Comparison of ENCODE assay signal across 7 cellular contexts in the genomic region with DNA sequence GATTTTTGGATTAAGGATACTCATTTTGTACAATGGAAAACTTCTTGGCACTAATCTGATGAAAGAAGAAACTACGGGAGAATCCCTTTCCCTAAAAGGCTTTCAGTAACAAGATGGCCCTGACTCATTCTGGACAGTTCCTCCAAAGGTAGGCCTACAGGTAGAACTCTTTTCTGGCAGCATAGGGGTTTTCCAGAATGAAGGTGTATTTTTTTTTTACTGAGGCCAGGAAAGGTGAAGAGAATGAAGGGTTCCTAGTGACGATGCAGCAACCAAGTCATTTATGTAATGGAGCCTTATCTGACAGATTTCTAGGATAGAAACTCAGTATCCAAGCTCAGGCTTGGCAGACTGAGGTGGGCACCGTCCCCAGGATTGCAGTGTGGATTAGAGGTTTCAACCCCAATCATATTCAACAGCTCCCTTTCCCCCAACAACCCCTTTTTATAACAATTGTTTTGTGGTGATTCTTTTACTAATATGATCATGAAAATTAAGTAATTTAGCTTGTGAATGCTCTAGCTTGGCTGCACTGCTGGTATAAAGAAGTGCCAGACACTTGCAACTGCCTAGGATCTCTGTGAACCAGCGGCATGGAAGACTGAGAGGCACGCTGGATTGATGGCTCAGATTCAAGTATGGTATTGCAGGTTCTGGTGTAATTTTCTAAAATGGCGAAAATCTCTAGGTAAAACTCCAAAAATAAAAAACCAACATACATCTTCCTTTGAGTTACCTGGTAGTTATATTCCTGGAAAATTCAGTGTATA. TPM values are rescaled to one million over a fixed set of nuclear protein-coding genes. Genes with fewer than 3 reads are reported as not detected.
DNase-seq lines count a peak whose midpoint lies in the region; ATAC-seq and TF ChIP-seq lines count a peak whose summit lies in the region.

No MANE protein-coding gene starts in this region.

- TF ChIP-seq POLR2A in stomach (IDR thresholded peaks at IDR 0.05), result no peak

- H3K27me3 ChIP-seq in HL-60 (ENCODE audit: insufficient read depth, poor library complexity, severe bottlenecking) (no peaks in the 10 kb centered on the region), stomach (no peaks in the 10 kb centered on the region)

- no peak for TF ChIP-seq EP300 in stomach (IDR thresholded peaks at IDR 0.05)

- H3K27ac ChIP-seq in HL-60 (replicated peaks), result peak overlapping the region; percentile 41
- peak overlapping the region; percentile 58 to 100 (median 96) for H3K27ac ChIP-seq in stomach

- peak overlapping the region; percentile 99 for H3K4me3 Mint-ChIP-seq in activated CD8-positive, alpha-beta T cell treated with anti-CD3 and anti-CD28 coated beads for 36 hours
- H3K4me3 Mint-ChIP-seq in immature natural killer cell, result peak overlapping the region; percentile 86 to 100 (median 99)

- TF ChIP-seq CTCF in HL-60 (IDR thresholded peaks at IDR 0.05; ENCODE audit: insufficient read depth, low read length), result no peak
- no peak for TF ChIP-seq CTCF in activated CD8-positive, alpha-beta T cell treated with anti-CD3 and anti-CD28 coated beads for 36 hours (IDR thresholded peaks at IDR 0.05)
- TF ChIP-seq CTCF in stomach (IDR thresholded peaks at IDR 0.05), result no peak

- 80 to 86% (median 84%) methylated on average over 6 of the region's 6 CpGs for WGBS in stomach, 5 donors

- CTCF ChIA-PET in activated CD8-positive, alpha-beta T cell treated with anti-CD3 and anti-CD28 coated beads for 36 hours (lab: Charles Lee), result interaction anchor here (1.5 to 16.4 kb wide), 4 partner anchors 10 to 64 kb away, joined by 3 to 333 read pairs (median 56); a partner anchor contains a TSS

- H3K36me3 Mint-ChIP-seq in activated CD8-positive, alpha-beta T cell treated with anti-CD3 and anti-CD28 coated beads for 36 hours (ENCODE audit: low read depth), result peaks cover 32% of the 10 kb centered on the region
- H3K36me3 Mint-ChIP-seq in immature natural killer cell, result peaks cover 0 to 10% (median 5%) of the 10 kb centered on the region in 3 donors

- H3K4me3 ChIP-seq in HL-60 (replicated peaks; ENCODE audit: insufficient read depth, low read length) (no peak overlapping the region), stomach (peak overlapping the region in 1 of 4 donors; percentile 72)

- POLR2A ChIA-PET in activated CD8-positive, alpha-beta T cell treated with anti-CD3 and anti-CD28 coated beads for 36 hours (lab: Charles Lee), result interaction anchor here (1.1 to 37.9 kb wide), 7 partner anchors 2 to 98 kb away, joined by 3 to 1862 read pairs (median 6); a partner anchor contains a TSS

- H3K4me1 Mint-ChIP-seq in activated CD8-positive, alpha-beta T cell treated with anti-CD3 and anti-CD28 coated beads for 36 hours (ENCODE audit: low read depth), result peaks cover 62% of the 10 kb centered on the region
- H3K4me1 Mint-ChIP-seq in immature natural killer cell, result peaks cover 80 to 87% of the 10 kb centered on the region in 2 donors

- peaks cover 12 to 67% (median 28%) of the 10 kb centered on the region in 4 donors for H3K4me1 ChIP-seq in stomach

- no peaks in the 10 kb centered on the region for H3K27me3 Mint-ChIP-seq in activated CD8-positive, alpha-beta T cell treated with anti-CD3 and anti-CD28 coated beads for 36 hours
- H3K27me3 Mint-ChIP-seq in immature natural killer cell (ENCODE audit: low read depth in 3 of 3), result peaks cover 14 to 27% (median 24%) of the 10 kb centered on the region in 3 donors

- no peak for ATAC-seq in activated CD8-positive, alpha-beta T cell treated with anti-CD3 and anti-CD28 coated beads for 36 hours
- no peak for ATAC-seq in HG03175 (IDR thresholded peaks at IDR 0.05; ENCODE audit: unreplicated experiment)

- H3K9me3 Mint-ChIP-seq in activated CD8-positive, alpha-beta T cell treated with anti-CD3 and anti-CD28 coated beads for 36 hours, result no peaks in the 10 kb centered on the region
- no peaks in the 10 kb centered on the region for H3K9me3 Mint-ChIP-seq in immature natural killer cell

- peak overlapping the region; percentile 100 for H3K27ac Mint-ChIP-seq in activated CD8-positive, alpha-beta T cell treated with anti-CD3 and anti-CD28 coated beads for 36 hours
- H3K27ac Mint-ChIP-seq in immature natural killer cell, result peak overlapping the region; percentile 97 to 100 (median 100)

- no peak for DNase-seq in HL-60 (ENCODE audit: low read depth in 1 of 2, low spot score in 1 of 2)
- DNase-seq in activated CD8-positive, alpha-beta T cell treated with anti-CD3 and anti-CD28 coated beads for 36 hours, result no peak
- peak in 2 of 3 donors; percentile 9 to 11 for DNase-seq in immature natural killer cell
- no peak for DNase-seq in stomach
- DNase-seq in pons (ENCODE audit: low spot score), result no peak
- DNase-seq in SKM-1 treated with dmso at 0.1 percent for 144 hours (lab: John Stamatoyannopoulos, UW; ENCODE audit: unreplicated experiment), result no peak

- peaks cover 0 to 11% (median 6%) of the 10 kb centered on the region in 4 donors for H3K36me3 ChIP-seq in stomach

- intact Hi-C loops in activated CD8-positive, alpha-beta T cell treated with anti-CD3 and anti-CD28 coated beads for 36 hours (cut with micrococcal nuclease), result loop anchor here (1.0 kb wide), 1 partner anchor 16 kb away; a partner anchor contains a TSS
- intact Hi-C loops in stomach (cut with DNase I; ENCODE audit: low total_unique reads), result no loop called here

- H3K9me3 ChIP-seq in stomach, result no peaks in the 10 kb centered on the region

RNA-seq across cellular contexts. Expression of a gene that starts 8.7 kb away (rescaled TPM):
- total RNA-seq in activated CD8-positive, alpha-beta T cell treated with anti-CD3 and anti-CD28 coated beads for 36 hours, result 10 to 100 TPM; 59.8 to 63.5 TPM
- polyA plus RNA-seq in immature natural killer cell, result 10 to 100 TPM; 14.9 to 23.4 (median 19.0) TPM
- total RNA-seq in stomach, result 10 to 100 TPM in 1 of 5 donors, 1 to 10 TPM in 3, under 1 TPM in 1; 0.58 to 43.8 (median 2.7) TPM
- polyA plus RNA-seq in stomach, result 10 to 100 TPM in 2 of 3 donors, 1 to 10 TPM in 1; 9.2 to 14.7 (median 10.4) TPM

RNA-seq across cellular contexts. Expression of a gene that starts 16.3 kb away (rescaled TPM):
- total RNA-seq in activated CD8-positive, alpha-beta T cell treated with anti-CD3 and anti-CD28 coated beads for 36 hours, result 1,000 to 10,000 TPM; 4,476 to 4,587 TPM
- polyA plus RNA-seq in immature natural killer cell, result over 10,000 TPM; 41,154 to 70,702 (median 45,494) TPM
- total RNA-seq in stomach, result 1,000 to 10,000 TPM in 4 of 5 donors, 100 to 1,000 TPM in 1; 815 to 3,849 (median 2,307) TPM
- polyA plus RNA-seq in stomach, result 1,000 to 10,000 TPM; 1,385 to 1,947 (median 1,540) TPM

RNA-seq across cellular contexts. Expression of a gene that starts 16.5 kb away (rescaled TPM):
- total RNA-seq in activated CD8-positive, alpha-beta T cell treated with anti-CD3 and anti-CD28 coated beads for 36 hours, result 10 to 100 TPM; 16.1 to 17.8 TPM
- polyA plus RNA-seq in immature natural killer cell, result 10 to 100 TPM; 24.8 to 49.1 (median 41.4) TPM
- total RNA-seq in stomach, result 1 to 10 TPM in 4 of 5 donors, not detected in 1; 1.3 to 5.8 (median 4.2) TPM
- polyA plus RNA-seq in stomach, result 1 to 10 TPM in 2 of 3 donors, under 1 TPM in 1; 0.92 to 2.3 (median 1.1) TPM

Comparison
In these comparisons a context has a peak if more than half of its experiments do, and no peak if none do; other contexts are left out.
1. DNase-seq: peak in immature natural killer cell (2 of 3); none in HL-60 (0 of 2), activated CD8-positive, alpha-beta T cell treated with anti-CD3 and anti-CD28 coated beads for 36 hours (single experiment), stomach (single experiment), pons (single experiment) and SKM-1 treated with dmso at 0.1 percent for 144 hours (single experiment).